10 cellular contexts compared by ENCODE assay signal in genomic region chr16:28136751-28137434, GRCh38.
DNase-seq lines count a peak whose midpoint lies in the region; ATAC-seq and TF ChIP-seq lines count a peak whose summit lies in the region.
"Had no signal": no experiment of that assay in that cellular context is flagged by ENCODE, and none has a peak within 500 bp of the region (broad histone marks: within the 10 kb centered on the region; RNA-seq: fewer than 3 reads in every experiment).

No MANE protein-coding gene starts in this region.

- H3K4me1 Mint-ChIP-seq in type B pancreatic cell (ENCODE audit: unreplicated experiment) = peaks cover 4% of the 10 kb centered on the region

- H3K36me3 Mint-ChIP-seq in type B pancreatic cell = peaks cover 46% of the 10 kb centered on the region

- DNase-seq in activated CD4-positive, alpha-beta T cell treated with anti-CD3 and anti-CD28 coated beads, Interleukin-2, amount 50 U/mL, for 1 hour = peak; percentile 42
- peak; percentile 33 for DNase-seq in dermis blood vessel endothelial cell
- DNase-seq in SHP77 treated with DMSO at 0.1 percent for 48 hours (lab: John Stamatoyannopoulos, UW) = no peak
- DNase-seq in type B pancreatic cell (ENCODE audit: extremely low spot score, unreplicated experiment) = no peak
- DNase-seq: left ventricle myocardium inferior, MM.1S, tibial artery had no signal

- no peaks in the 10 kb centered on the region for H3K27me3 ChIP-seq in neutrophil
- H3K27me3 ChIP-seq: tibial artery had no signal

- no peak overlapping the region for H3K27ac Mint-ChIP-seq in type B pancreatic cell

- H3K4me3 ChIP-seq in HEK293 (ENCODE audit: low read depth, low read length) (no peak overlapping the region), neutrophil (ENCODE audit: low read depth in 1 of 2, low read length in 1 of 2) (no peak overlapping the region)
- H3K4me3 ChIP-seq: left ventricle myocardium inferior, tibial artery had no signal

- H3K36me3 ChIP-seq in HEK293 (ENCODE audit: control insufficient read depth in 2 of 2, insufficient read depth in 1 of 2, low read length in 2 of 2) (peaks cover 7 to 79% of the 10 kb centered on the region in 2 experiments; a peak in 2 of 3 replicates), neutrophil (peaks cover 79% of the 10 kb centered on the region)

- H3K4me3 Mint-ChIP-seq in type B pancreatic cell = no peak overlapping the region

- no peaks in the 10 kb centered on the region for H3K9me3 Mint-ChIP-seq in type B pancreatic cell

- POLR2A ChIA-PET in HEK293 (lab: Yijun Ruan, JAX) = no interaction called here

- H3K27ac ChIP-seq in HEK293 (ENCODE audit: extremely low read depth, low read depth, low read length) (no peak overlapping the region), neutrophil (peak overlapping the region; percentile 100)
- H3K27ac ChIP-seq: left ventricle myocardium inferior, tibial artery had no signal

- H3K27me3 Mint-ChIP-seq in type B pancreatic cell = no peaks in the 10 kb centered on the region

- no peaks in the 10 kb centered on the region for H3K4me1 ChIP-seq in HEK293 (ENCODE audit: control insufficient read depth, insufficient read depth, low read length)
- peaks cover 64 to 68% of the 10 kb centered on the region in 2 experiments for H3K4me1 ChIP-seq in neutrophil (ENCODE audit: control insufficient read depth in 1 of 2, insufficient read depth in 1 of 2, low read depth in 1 of 2, low read length in 1 of 2)

- TF ChIP-seq CTCF in HEK293 (tag by site-specific recombination; IDR thresholded peaks at IDR 0.05) (no peak), neutrophil (IDR thresholded peaks at IDR 0.05) (no peak), type B pancreatic cell (conservative IDR thresholded peaks at IDR 0.05) (no peak)

- no peaks in the 10 kb centered on the region for H3K9me3 ChIP-seq in HEK293 (ENCODE audit: control insufficient read depth, insufficient read depth, low read depth, low read length)
- H3K9me3 ChIP-seq in neutrophil = no peaks in the 10 kb centered on the region
- H3K9me3 ChIP-seq: left ventricle myocardium inferior, tibial artery had no signal

- no peak for ATAC-seq in HG03045 (IDR thresholded peaks at IDR 0.05; ENCODE audit: unreplicated experiment)

- CTCF ChIA-PET in HEK293 (lab: Yijun Ruan, JAX) = no interaction called here

TF ChIP-seq in HEK293, 187 proteins besides CTCF, POLR2A, EP300 and RAD21:
- TF ChIP-seq ZNF302 (tag by site-specific recombination; IDR thresholded peaks at IDR 0.05; ENCODE audit: low read depth) (no peak), ZSCAN30 (tag by site-specific recombination; IDR thresholded peaks at IDR 0.05) (no peak), SCRT2 (tag by site-specific recombination; IDR thresholded peaks at IDR 0.05) (0 out of 2 replicates have a peak, but pooled peaks have one; percentile 15), ATF2 (tag by site-specific recombination; IDR thresholded peaks at IDR 0.05; ENCODE audit: low read depth) (no peak), HOXA7 (CRISPR knock-in tag; IDR thresholded peaks at IDR 0.05; ENCODE audit: borderline replicate concordance) (no peak)

Comparison
In these comparisons a context has a peak if more than half of its experiments do, and no peak if none do; other contexts are left out.
1. DNase-seq: peak in activated CD4-positive, alpha-beta T cell treated with anti-CD3 and anti-CD28 coated beads, Interleukin-2, amount 50 U/mL, for 1 hour (single experiment) and dermis blood vessel endothelial cell (single experiment); none in SHP77 treated with DMSO at 0.1 percent for 48 hours (single experiment) and type B pancreatic cell (single experiment).